Comparison of ENCODE assay signal across 14 cellular contexts in genomic region chr13:31234729-31235128, GRCh38. TPM values are rescaled to one million over a fixed set of nuclear protein-coding genes. Genes with fewer than 3 reads are reported as not detected.
DNase-seq lines count a peak whose midpoint lies in the region; ATAC-seq, FAIRE-seq and TF ChIP-seq lines count a peak whose summit lies in the region.
"Had no signal": no experiment of that assay in that cellular context is flagged by ENCODE, and none has a peak within 500 bp of the region (broad histone marks: within the 10 kb centered on the region; RNA-seq: fewer than 3 reads in every experiment).

No MANE protein-coding gene starts in this region.

- no peaks in the 10 kb centered on the region for H3K27me3 ChIP-seq in PC-3 (ENCODE audit: low read length)
- H3K27me3 ChIP-seq: right lobe of liver had no signal

- no peak overlapping the region for H2AFZ ChIP-seq in PC-3 (ENCODE audit: low read length)

- no peaks in the 10 kb centered on the region for H3F3A ChIP-seq in PC-3 (ENCODE audit: low read length, unreplicated experiment)

- no peaks in the 10 kb centered on the region for H3K9me2 ChIP-seq in PC-3 (replicated peaks; ENCODE audit: low read length)

- H3K9me3 ChIP-seq in PC-3 (ENCODE audit: low read length): no peaks in the 10 kb centered on the region
- H3K9me3 ChIP-seq: right lobe of liver had no signal

- no peaks in the 10 kb centered on the region for H3K4me1 Mint-ChIP-seq in stimulated activated effector memory CD8-positive, alpha-beta T cell treated with anti-CD3 and anti-CD28 coated beads, Interleukin-12 subunit alpha, Interleukin-12 subunit beta, amount 100 ng/mL, for 72 hours
- H3K4me1 Mint-ChIP-seq: brain had no signal

- no peaks in the 10 kb centered on the region for H3K4me1 ChIP-seq in PC-3 (ENCODE audit: insufficient read depth, low read length)
- H3K4me1 ChIP-seq: right lobe of liver had no signal

- no peak for DNase-seq in GM18507 (ENCODE audit: extremely low spot score, insufficient read length, low read depth)
- DNase-seq in PC-3: peak; percentile 14
- peak; percentile 29 for DNase-seq in fibroblast of pulmonary artery (ENCODE audit: low read depth)
- no peak for DNase-seq in stimulated activated effector memory CD8-positive, alpha-beta T cell treated with anti-CD3 and anti-CD28 coated beads, Interleukin-12 subunit alpha, Interleukin-12 subunit beta, amount 100 ng/mL, for 72 hours (ENCODE audit: low spot score in 2 of 2)
- no peak for DNase-seq in RKO (ENCODE audit: low spot score)
- DNase-seq in posterior vena cava (ENCODE audit: low spot score): no peak
- DNase-seq in GM12892 (ENCODE audit: insufficient read length): no peak
- DNase-seq: activated CD8-positive, alpha-beta T cell treated with anti-CD3 and anti-CD28 coated beads, Interleukin-2, amount 10 ng/mL, durations not matched to agents 7 days and 5 days; islet precursor cell; KG1; OCI-M1; right lobe of liver; stimulated activated naive CD4-positive, alpha-beta T cell treated with Interleukin-2 at 50 U/mL for 16 hours had no signal

- H3K79me2 ChIP-seq in PC-3 (ENCODE audit: low read length): no peaks in the 10 kb centered on the region

- H3K27ac ChIP-seq in PC-3 (ENCODE audit: low read length): no peak overlapping the region
- H3K27ac ChIP-seq: right lobe of liver had no signal

- ATAC-seq in PC-3: peak; percentile 68
- ATAC-seq in stimulated activated effector memory CD8-positive, alpha-beta T cell treated with anti-CD3 and anti-CD28 coated beads, Interleukin-12 subunit alpha, Interleukin-12 subunit beta, amount 100 ng/mL, for 72 hours: peak; percentile 40
- ATAC-seq: activated CD8-positive, alpha-beta T cell treated with anti-CD3 and anti-CD28 coated beads, Interleukin-2, amount 10 ng/mL, durations not matched to agents 7 days and 5 days had no signal

- CTCF ChIA-PET in PC-3 (lab: Charles Lee): interaction anchor here (1.5 kb wide), 1 partner anchor 193 kb away, joined by 4 read pairs; no protein-coding TSS in a partner anchor

- no peaks in the 10 kb centered on the region for H3K36me3 Mint-ChIP-seq in stimulated activated effector memory CD8-positive, alpha-beta T cell treated with anti-CD3 and anti-CD28 coated beads, Interleukin-12 subunit alpha, Interleukin-12 subunit beta, amount 100 ng/mL, for 72 hours

- H3K27ac Mint-ChIP-seq in stimulated activated effector memory CD8-positive, alpha-beta T cell treated with anti-CD3 and anti-CD28 coated beads, Interleukin-12 subunit alpha, Interleukin-12 subunit beta, amount 100 ng/mL, for 72 hours: no peak overlapping the region
- H3K27ac Mint-ChIP-seq: activated CD8-positive, alpha-beta T cell treated with anti-CD3 and anti-CD28 coated beads, Interleukin-2, amount 10 ng/mL, durations not matched to agents 7 days and 5 days; brain had no signal

- H3K4me3 ChIP-seq in PC-3 (ENCODE audit: low read length): no peak overlapping the region
- H3K4me3 ChIP-seq in fibroblast of pulmonary artery (replicated peaks; ENCODE audit: low read depth, low read length): no peak overlapping the region
- H3K4me3 ChIP-seq: right lobe of liver had no signal

- intact Hi-C loops in PC-3 (cut with micrococcal nuclease): loop anchor here (1.0 to 2.0 kb wide), 2 partner anchors 60 to 558 kb away; no protein-coding TSS in a partner anchor
- intact Hi-C loops in posterior vena cava (cut with DNase I): loop anchor here (5.0 to 10.0 kb wide), 3 partner anchors 188 to 1980 kb away; no protein-coding TSS in a partner anchor

- no TSS peak for BruUV-seq in PC-3 (replicated peaks; lab: Mats Ljungman, UMichigan)

- no peaks in the 10 kb centered on the region for H3K36me3 ChIP-seq in PC-3 (ENCODE audit: low read depth, low read length)
- H3K36me3 ChIP-seq: right lobe of liver had no signal

- no peak for TF ChIP-seq POLR2A in GM12892 (IDR thresholded peaks at IDR 0.05; ENCODE audit: low read depth, low read length)

- no peak overlapping the region for H3K4me2 ChIP-seq in PC-3 (ENCODE audit: low read length)

- H3K9ac ChIP-seq in PC-3 (ENCODE audit: low read length): no peak overlapping the region

- POLR2A ChIA-PET in PC-3 (lab: Charles Lee; ENCODE audit: unreplicated experiment): no interaction called here

- H4K20me1 ChIP-seq in PC-3 (ENCODE audit: low read length): no peaks in the 10 kb centered on the region

- TF ChIP-seq CTCF in PC-3 (conservative IDR thresholded peaks at IDR 0.05; ENCODE audit: low read depth, low read length) (peak; percentile 43; the same call in 1 of the 2 replicates), fibroblast of pulmonary artery (IDR thresholded peaks at IDR 0.05; ENCODE audit: low read length, missing control alignments) (peak; percentile 48)

- no peak overlapping the region for H3K4me3 Mint-ChIP-seq in stimulated activated effector memory CD8-positive, alpha-beta T cell treated with anti-CD3 and anti-CD28 coated beads, Interleukin-12 subunit alpha, Interleukin-12 subunit beta, amount 100 ng/mL, for 72 hours
- H3K4me3 Mint-ChIP-seq: activated CD8-positive, alpha-beta T cell treated with anti-CD3 and anti-CD28 coated beads, Interleukin-2, amount 10 ng/mL, durations not matched to agents 7 days and 5 days; brain had no signal

- no peaks in the 10 kb centered on the region for H3K9me3 Mint-ChIP-seq in stimulated activated effector memory CD8-positive, alpha-beta T cell treated with anti-CD3 and anti-CD28 coated beads, Interleukin-12 subunit alpha, Interleukin-12 subunit beta, amount 100 ng/mL, for 72 hours
- H3K9me3 Mint-ChIP-seq: brain had no signal

- peak; percentile 21 for FAIRE-seq in GM18507 (lab: Jason Lieb, UNC)
- FAIRE-seq in GM12892 (lab: Jason Lieb, UNC): no peak

RNA-seq across cellular contexts. Expression of gene B3GLCT, which starts 35.0 kb away (rescaled TPM):
- total RNA-seq in PC-3 (2014; rRNA removed): 3.2 TPM in 2 replicates
- total RNA-seq in posterior vena cava: 1 to 10 TPM; 5.6 to 7.3 TPM
- polyA plus RNA-seq in GM12892 (2012; ENCODE audit: missing spikeins): 0.21 TPM

Comparison
In these comparisons a context has a peak if more than half of its experiments do, and no peak if none do; other contexts are left out.
1. DNase-seq: peak in PC-3 (single experiment) and fibroblast of pulmonary artery (single experiment); none in GM18507 (single experiment), stimulated activated effector memory CD8-positive, alpha-beta T cell treated with anti-CD3 and anti-CD28 coated beads, Interleukin-12 subunit alpha, Interleukin-12 subunit beta, amount 100 ng/mL, for 72 hours (0 of 2), RKO (single experiment), posterior vena cava (single experiment) and GM12892 (single experiment).